Comparison of ENCODE assay signal across 8 cellular contexts in the genomic region with DNA sequence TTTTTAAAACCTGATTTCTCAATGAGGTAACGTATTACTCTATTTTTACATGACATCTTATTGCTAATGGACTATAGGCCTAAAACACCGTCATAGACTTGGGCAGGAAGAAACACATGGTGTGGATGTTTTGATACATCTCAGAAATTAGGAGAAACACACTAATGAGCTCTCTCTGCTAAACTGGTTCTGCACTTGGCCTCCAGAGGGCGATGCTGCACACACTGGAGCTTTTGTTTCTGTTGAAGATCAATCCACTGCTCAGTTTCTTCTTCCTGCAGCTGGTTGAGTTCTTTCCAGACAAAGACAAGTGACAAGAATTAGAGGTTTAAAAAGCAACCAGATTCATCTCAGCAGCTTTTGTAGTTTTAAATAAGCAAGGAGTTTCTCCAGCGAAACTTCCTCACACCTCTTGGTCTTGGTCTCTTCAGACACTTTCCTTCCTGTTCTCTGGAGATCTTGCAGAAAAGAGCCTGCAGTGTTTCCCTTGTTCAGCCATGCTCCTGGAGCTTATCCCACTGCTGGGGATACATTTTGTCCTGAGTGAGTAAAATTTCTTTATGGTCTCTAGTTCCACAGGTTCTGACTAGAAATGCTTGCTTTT.
DNase-seq lines count a peak whose midpoint lies in the region; ATAC-seq lines count a peak whose summit lies in the region.

No MANE protein-coding gene starts in this region.

- peak; percentile 49 to 83 (median 69) for DNase-seq in CD4-positive, CD25-positive, alpha-beta regulatory T cell
- DNase-seq in H4 (ENCODE audit: low spot score) (peak; percentile 28), SK-N-MC (ENCODE audit: low read depth, low spot score) (no peak), iPS-NIHi11 (ENCODE audit: low spot score) (peak; percentile 38), NCI-H2081 treated with DMSO at 0.1 percent for 48 hours (lab: John Stamatoyannopoulos, UW) (no peak)
- DNase-seq in activated naive CD4-positive, alpha-beta T cell treated with anti-CD3 and anti-CD28 coated beads, Interleukin-2, amount 50 U/mL, for 72 hours (ENCODE audit: low spot score in 2 of 2), result peak in 1 of 2 donors; percentile 76
- DNase-seq in stimulated activated CD4-positive, alpha-beta T cell treated with anti-CD3 and anti-CD28 coated beads, Interleukin-1b, Interleukin-23, amount 100 ng/mL, for 24 hours (ENCODE audit: low read depth in 4 of 4, low spot score in 1 of 4), result peak; percentile 35 to 67 (median 46)

- no peaks in the 10 kb centered on the region for H3K36me3 ChIP-seq in CD4-positive, CD25-positive, alpha-beta regulatory T cell (ENCODE audit: control insufficient read depth, insufficient read depth, low read length)
- no peaks in the 10 kb centered on the region for H3K36me3 ChIP-seq in SK-N-MC (ENCODE audit: insufficient read depth, low read length)

- H3K9ac ChIP-seq in SK-N-MC (ENCODE audit: insufficient read length), result no peak overlapping the region

- H3K4me3 ChIP-seq in CD4-positive, CD25-positive, alpha-beta regulatory T cell (ENCODE audit: low read depth, low read length), result peak overlapping the region; percentile 80
- peak overlapping the region; percentile 59 for H3K4me3 ChIP-seq in SK-N-MC

- peaks cover 46% of the 10 kb centered on the region for H3K27me3 Mint-ChIP-seq in CD4-positive, CD25-positive, alpha-beta regulatory T cell

- peaks cover 6% of the 10 kb centered on the region for H3K36me3 Mint-ChIP-seq in CD4-positive, CD25-positive, alpha-beta regulatory T cell
- peaks cover 7 to 17% of the 10 kb centered on the region in 2 donors for H3K36me3 Mint-ChIP-seq in activated naive CD4-positive, alpha-beta T cell treated with anti-CD3 and anti-CD28 coated beads, Interleukin-2, amount 50 U/mL, for 72 hours

- ATAC-seq in CD4-positive, CD25-positive, alpha-beta regulatory T cell (ENCODE audit: low read depth in 2 of 2), result peak; percentile 75 to 82
- peak; percentile 70 to 78 for ATAC-seq in activated naive CD4-positive, alpha-beta T cell treated with anti-CD3 and anti-CD28 coated beads, Interleukin-2, amount 50 U/mL, for 72 hours
- no peak for ATAC-seq in HG02840 (IDR thresholded peaks at IDR 0.05; ENCODE audit: low FRiP score, unreplicated experiment)

- no peaks in the 10 kb centered on the region for H3K4me1 ChIP-seq in CD4-positive, CD25-positive, alpha-beta regulatory T cell (ENCODE audit: control insufficient read depth, insufficient read depth, low read length, poor library complexity, severe bottlenecking)

- peaks cover 0 to 1% (median 0%) of the 10 kb centered on the region in 7 donors for H3K9me3 Mint-ChIP-seq in CD4-positive, CD25-positive, alpha-beta regulatory T cell
- no peaks in the 10 kb centered on the region for H3K9me3 Mint-ChIP-seq in activated naive CD4-positive, alpha-beta T cell treated with anti-CD3 and anti-CD28 coated beads, Interleukin-2, amount 50 U/mL, for 72 hours

- H3K4me3 Mint-ChIP-seq in CD4-positive, CD25-positive, alpha-beta regulatory T cell, result peak overlapping the region; percentile 75 to 92 (median 88)

- peak overlapping the region; percentile 65 to 87 (median 83) for H3K27ac Mint-ChIP-seq in CD4-positive, CD25-positive, alpha-beta regulatory T cell
- peak overlapping the region; percentile 78 to 81 for H3K27ac Mint-ChIP-seq in activated naive CD4-positive, alpha-beta T cell treated with anti-CD3 and anti-CD28 coated beads, Interleukin-2, amount 50 U/mL, for 72 hours

- H3K4me1 Mint-ChIP-seq in CD4-positive, CD25-positive, alpha-beta regulatory T cell, result peaks cover 4 to 17% (median 9%) of the 10 kb centered on the region in 4 donors

- no peaks in the 10 kb centered on the region for H3K9me3 ChIP-seq in CD4-positive, CD25-positive, alpha-beta regulatory T cell (ENCODE audit: control insufficient read depth in 2 of 2, low read length in 2 of 2)
- no peaks in the 10 kb centered on the region for H3K9me3 ChIP-seq in SK-N-MC (ENCODE audit: low read depth, low read length)

- peaks cover 9% of the 10 kb centered on the region for H3K27me3 ChIP-seq in CD4-positive, CD25-positive, alpha-beta regulatory T cell (ENCODE audit: control insufficient read depth, insufficient read depth, low read length)

- H3K27ac ChIP-seq in CD4-positive, CD25-positive, alpha-beta regulatory T cell (ENCODE audit: insufficient read depth, low read length, poor library complexity, severe bottlenecking), result peak overlapping the region; percentile 45
- no peak overlapping the region for H3K27ac ChIP-seq in SK-N-MC

Comparison
In these comparisons a context has a peak if more than half of its experiments do, and no peak if none do; other contexts are left out.
1. DNase-seq: peak in CD4-positive, CD25-positive, alpha-beta regulatory T cell (3 of 3), H4 (single experiment), iPS-NIHi11 (single experiment) and stimulated activated CD4-positive, alpha-beta T cell treated with anti-CD3 and anti-CD28 coated beads, Interleukin-1b, Interleukin-23, amount 100 ng/mL, for 24 hours (4 of 4); none in SK-N-MC (single experiment) and NCI-H2081 treated with DMSO at 0.1 percent for 48 hours (single experiment).